ENCODE assay signal across 8 cellular contexts in genomic region chr18:51029378-51029693, GRCh38. TPM values are rescaled to one million over a fixed set of nuclear protein-coding genes. Genes with fewer than 3 reads are reported as not detected.
DNase-seq lines count a peak whose midpoint lies in the region; ATAC-seq and TF ChIP-seq lines count a peak whose summit lies in the region.

No MANE protein-coding gene starts in this region.

- CTCF ChIA-PET in activated B cell treated with CpG ODN at 0.5 μM for 24 hours (lab: Charles Lee) = interaction anchor here (1.5 to 2.4 kb wide), 2 partner anchors 63 to 210 kb away, joined by 7 read pairs; partner anchors contain the start of gene MRO

- H3K27ac ChIP-seq in right atrium auricular region = peak overlapping the region; percentile 91 to 94

- H3K4me3 Mint-ChIP-seq in activated B cell treated with CpG ODN at 0.5 μM for 24 hours = peak overlapping the region; percentile 96
- peak overlapping the region; percentile 90 for H3K4me3 Mint-ChIP-seq in stimulated activated effector memory CD8-positive, alpha-beta T cell treated with anti-CD3 and anti-CD28 coated beads, Interleukin-12 subunit alpha, Interleukin-12 subunit beta, amount 100 ng/mL, for 72 hours

- POLR2A ChIA-PET in activated B cell treated with CpG ODN at 0.5 μM for 24 hours (lab: Charles Lee) = interaction anchor here (0.9 to 4.1 kb wide), 13 partner anchors 10 to 198 kb away, joined by 3 to 62 read pairs (median 7); partner anchors contain the start of genes ELAC1, ME2 and MEX3C

- TF ChIP-seq CTCF in activated B cell treated with CpG ODN at 0.5 μM for 24 hours (IDR thresholded peaks at IDR 0.05) (no peak), right atrium auricular region (IDR thresholded peaks at IDR 0.05) (no peak)

- peaks cover 51% of the 10 kb centered on the region for H3K4me1 Mint-ChIP-seq in activated B cell treated with CpG ODN at 0.5 μM for 24 hours
- H3K4me1 Mint-ChIP-seq in stimulated activated effector memory CD8-positive, alpha-beta T cell treated with anti-CD3 and anti-CD28 coated beads, Interleukin-12 subunit alpha, Interleukin-12 subunit beta, amount 100 ng/mL, for 72 hours = peaks cover 31% of the 10 kb centered on the region

- ATAC-seq in activated B cell treated with CpG ODN at 0.5 μM for 24 hours (ENCODE audit: low read depth) = no peak
- ATAC-seq in stimulated activated effector memory CD8-positive, alpha-beta T cell treated with anti-CD3 and anti-CD28 coated beads, Interleukin-12 subunit alpha, Interleukin-12 subunit beta, amount 100 ng/mL, for 72 hours = no peak

- no peaks in the 10 kb centered on the region for H3K9me3 Mint-ChIP-seq in activated B cell treated with CpG ODN at 0.5 μM for 24 hours
- H3K9me3 Mint-ChIP-seq in stimulated activated effector memory CD8-positive, alpha-beta T cell treated with anti-CD3 and anti-CD28 coated beads, Interleukin-12 subunit alpha, Interleukin-12 subunit beta, amount 100 ng/mL, for 72 hours = no peaks in the 10 kb centered on the region

- H3K9me3 ChIP-seq in right atrium auricular region = no peaks in the 10 kb centered on the region

- H3K27ac Mint-ChIP-seq in activated B cell treated with CpG ODN at 0.5 μM for 24 hours = peak overlapping the region; percentile 96
- peak overlapping the region; percentile 98 for H3K27ac Mint-ChIP-seq in stimulated activated effector memory CD8-positive, alpha-beta T cell treated with anti-CD3 and anti-CD28 coated beads, Interleukin-12 subunit alpha, Interleukin-12 subunit beta, amount 100 ng/mL, for 72 hours

- H3K27me3 ChIP-seq in right atrium auricular region = no peaks in the 10 kb centered on the region

- no peaks in the 10 kb centered on the region for H3K27me3 Mint-ChIP-seq in activated B cell treated with CpG ODN at 0.5 μM for 24 hours

- intact Hi-C loops in activated B cell treated with CpG ODN at 0.5 μM for 24 hours (cut with micrococcal nuclease) = no loop called here

- DNase-seq in NCI-H2196 (lab: John Stamatoyannopoulos, UW; ENCODE audit: unreplicated experiment) (peak; percentile 43), NCI-H2196 treated with DMSO at 0.1 percent for 48 hours (lab: John Stamatoyannopoulos, UW; ENCODE audit: unreplicated experiment) (no peak), activated B cell treated with CpG ODN at 0.5 μM for 24 hours (no peak), right atrium auricular region (ENCODE audit: low spot score) (no peak), NCI-H226 (no peak)
- DNase-seq in stimulated activated effector memory CD8-positive, alpha-beta T cell treated with anti-CD3 and anti-CD28 coated beads, Interleukin-12 subunit alpha, Interleukin-12 subunit beta, amount 100 ng/mL, for 72 hours (ENCODE audit: low spot score in 2 of 2) = no peak
- no peak for DNase-seq in activated effector memory CD4-positive, alpha-beta T cell treated with anti-CD3 and anti-CD28 coated beads, Interleukin-2, amount 50 U/mL, for 16 hours
- no peak for DNase-seq in stimulated activated CD4-positive, alpha-beta T cell treated with anti-CD3 and anti-CD28 coated beads, Interleukin-1b, Interleukin-23, amount 100 ng/mL, for 48 hours

- peaks cover 0 to 34% of the 10 kb centered on the region in 2 donors for H3K4me1 ChIP-seq in right atrium auricular region

- H3K36me3 ChIP-seq in right atrium auricular region = no peaks in the 10 kb centered on the region

- peak overlapping the region; percentile 65 to 89 for H3K4me3 ChIP-seq in right atrium auricular region

- H3K36me3 Mint-ChIP-seq in activated B cell treated with CpG ODN at 0.5 μM for 24 hours (ENCODE audit: low read depth) = peaks cover 21% of the 10 kb centered on the region
- H3K36me3 Mint-ChIP-seq in stimulated activated effector memory CD8-positive, alpha-beta T cell treated with anti-CD3 and anti-CD28 coated beads, Interleukin-12 subunit alpha, Interleukin-12 subunit beta, amount 100 ng/mL, for 72 hours = peaks cover 57% of the 10 kb centered on the region

RNA-seq across cellular contexts. Expression of gene SMAD4, which starts 0.7 kb away (rescaled TPM):
- total RNA-seq in activated B cell treated with CpG ODN at 0.5 μM for 24 hours (83.8 and 94.9 TPM in 2 replicates), right atrium auricular region (100 to 1,000 TPM in 1 of 2 donors, 10 to 100 TPM in 1; 57.5 to 102 TPM)
